In the genomic region with DNA sequence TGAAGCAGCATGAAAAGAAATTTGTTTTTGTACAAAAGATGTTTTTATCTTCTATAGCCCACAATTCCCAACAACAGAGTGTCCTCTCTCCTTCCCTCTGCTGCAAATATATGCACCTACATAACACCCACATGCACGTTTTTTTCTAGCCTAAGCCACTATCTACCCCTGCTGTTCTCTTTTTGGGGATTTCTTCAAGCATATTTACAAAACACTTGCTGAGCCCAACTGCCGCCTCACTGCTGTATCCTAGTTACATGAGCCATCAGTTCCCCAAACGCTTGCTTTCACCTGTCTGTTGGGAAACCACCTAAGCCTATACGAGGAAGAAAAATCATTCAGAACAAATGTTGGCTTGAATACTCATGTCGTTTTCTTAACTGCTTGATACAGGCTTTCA, we compare ENCODE assay signal across 9 cellular contexts.
DNase-seq lines count a peak whose midpoint lies in the region; ATAC-seq, FAIRE-seq and TF ChIP-seq lines count a peak whose summit lies in the region.
"Had no signal": no experiment of that assay in that cellular context is flagged by ENCODE, and none has a peak within 500 bp of the region (broad histone marks: within the 10 kb centered on the region; RNA-seq: fewer than 3 reads in every experiment).

No MANE protein-coding gene starts in this region.

- in situ Hi-C loops in HepG2 (cut with HindIII; ENCODE audit: extremely low pct_ligation_motif_present, low pct_unique_long_range_greater_than_20kb) = no loop called here

- no peak for TF ChIP-seq RAD21 in HepG2 (CRISPR knock-in tag; IDR thresholded peaks at IDR 0.05)

- no peak overlapping the region for H3K4me2 ChIP-seq in HepG2 (ENCODE audit: low read depth, low read length)

- H3K79me2 ChIP-seq in HepG2 (ENCODE audit: insufficient read depth, low read length) = no peaks in the 10 kb centered on the region

- H3K9ac ChIP-seq in HepG2 (ENCODE audit: insufficient read depth, low read depth, low read length) = no peak overlapping the region

- DNase-seq in right lobe of liver = no peak
- no peak for DNase-seq in HepG2 (ENCODE audit: low spot score)
- DNase-seq in NCI-H2107 (lab: John Stamatoyannopoulos, UW) = peak; percentile 10
- DNase-seq in occipital lobe (lab: John Stamatoyannopoulos, UW) = no peak
- DNase-seq in stimulated activated CD4-positive, alpha-beta T cell treated with anti-CD3 and anti-CD28 coated beads, Interleukin-12 subunit alpha, Interleukin-12 subunit beta, amount 100 ng/mL, for 4 hours = no peak
- DNase-seq in head of caudate nucleus = no peak
- no peak for DNase-seq in NCI-H526 (lab: John Stamatoyannopoulos, UW)
- DNase-seq: IMR-90 had no signal

- TF ChIP-seq EP300 in HepG2 (IDR thresholded peaks at IDR 0.05; ENCODE audit: low read depth in 2 of 2, low read length in 2 of 2) (no peak), HepG2 (CRISPR knock-in tag; IDR thresholded peaks at IDR 0.05; ENCODE audit: borderline replicate concordance) (no peak)

- H3K9me3 ChIP-seq in right lobe of liver (no peaks in the 10 kb centered on the region), HepG2 (ENCODE audit: low read length) (no peaks in the 10 kb centered on the region)

- H3K27ac ChIP-seq in right lobe of liver (peak overlapping the region in 2 of 3 donors; percentile 30 to 91), HepG2 (ENCODE audit: extremely low read length, insufficient read depth, low read length) (no peak overlapping the region)

- CTCF ChIA-PET in HepG2 (lab: Yijun Ruan, JAX; ENCODE audit: low intra/inter-chr PET ratio, low total read pairs) = no interaction called here

- H3K36me3 ChIP-seq in right lobe of liver (peaks cover 0 to 25% (median 15%) of the 10 kb centered on the region in 4 donors), HepG2 (replicated peaks in 1 of 2; ENCODE audit: control insufficient read depth in 1 of 2, insufficient read depth in 2 of 2, low read length in 2 of 2) (no peaks in the 10 kb centered on the region)

- H3K27me3 ChIP-seq in right lobe of liver (no peaks in the 10 kb centered on the region), HepG2 (ENCODE audit: control insufficient read depth in 1 of 2, insufficient read depth in 2 of 2, low read length in 2 of 2) (no peaks in the 10 kb centered on the region)

- H3K4me3 ChIP-seq in right lobe of liver = no peak overlapping the region
- no peak overlapping the region for H3K4me3 ChIP-seq in HepG2 (replicated peaks in 1 of 3; ENCODE audit: insufficient read depth in 1 of 3, low read depth in 2 of 3, low read length in 3 of 3)

- intact Hi-C loops in right lobe of liver (cut with DNase I) (no loop called here), HepG2 (cut with micrococcal nuclease; ENCODE audit: unreplicated experiment) (no loop called here), head of caudate nucleus (cut with DNase I) (no loop called here)

- FAIRE-seq in HepG2 (lab: Jason Lieb, UNC) = no peak

- 19% methylated on average over 5 of the region's 5 CpGs for WGBS in right lobe of liver (ENCODE audit: insufficient coverage, low coverage, low lambda C conversion rate, missing lambda C conversion rate)
- 62% methylated on average over 5 of the region's 5 CpGs for WGBS in HepG2 (ENCODE audit: low lambda C conversion rate)

- BruUV-seq in HepG2 (replicated peaks; lab: Mats Ljungman, UMichigan) = no TSS peak

- TF ChIP-seq CTCF in right lobe of liver (IDR thresholded peaks at IDR 0.05) = no peak
- no peak for TF ChIP-seq CTCF in HepG2 (CRISPR knock-in tag; IDR thresholded peaks at IDR 0.05)

- no peak overlapping the region for H2AFZ ChIP-seq in HepG2 (ENCODE audit: low read length)

- ATAC-seq in right lobe of liver (peak; percentile 4 to 59 (median 26)), HepG2 (no peak), HG02623 (IDR thresholded peaks at IDR 0.05; ENCODE audit: unreplicated experiment) (peak; percentile 72)

- no peaks in the 10 kb centered on the region for H4K20me1 ChIP-seq in HepG2 (ENCODE audit: insufficient read depth, low read length)

- TF ChIP-seq POLR2A in right lobe of liver (IDR thresholded peaks at IDR 0.05) (no peak), HepG2 (IDR thresholded peaks at IDR 0.05; ENCODE audit: insufficient read depth in 1 of 2, low read depth in 2 of 2, low read length in 2 of 2) (no peak)

- POLR2A ChIA-PET in HepG2 (lab: Yijun Ruan, JAX) = no interaction called here

- H3K4me1 ChIP-seq in right lobe of liver = peaks cover 0 to 49% (median 7%) of the 10 kb centered on the region in 4 donors
- peaks cover 20% of the 10 kb centered on the region for H3K4me1 ChIP-seq in HepG2 (ENCODE audit: insufficient read depth, low read length)

TF ChIP-seq in HepG2, 621 proteins besides CTCF, POLR2A, EP300 and RAD21:
- TF ChIP-seq, protein P1, sequence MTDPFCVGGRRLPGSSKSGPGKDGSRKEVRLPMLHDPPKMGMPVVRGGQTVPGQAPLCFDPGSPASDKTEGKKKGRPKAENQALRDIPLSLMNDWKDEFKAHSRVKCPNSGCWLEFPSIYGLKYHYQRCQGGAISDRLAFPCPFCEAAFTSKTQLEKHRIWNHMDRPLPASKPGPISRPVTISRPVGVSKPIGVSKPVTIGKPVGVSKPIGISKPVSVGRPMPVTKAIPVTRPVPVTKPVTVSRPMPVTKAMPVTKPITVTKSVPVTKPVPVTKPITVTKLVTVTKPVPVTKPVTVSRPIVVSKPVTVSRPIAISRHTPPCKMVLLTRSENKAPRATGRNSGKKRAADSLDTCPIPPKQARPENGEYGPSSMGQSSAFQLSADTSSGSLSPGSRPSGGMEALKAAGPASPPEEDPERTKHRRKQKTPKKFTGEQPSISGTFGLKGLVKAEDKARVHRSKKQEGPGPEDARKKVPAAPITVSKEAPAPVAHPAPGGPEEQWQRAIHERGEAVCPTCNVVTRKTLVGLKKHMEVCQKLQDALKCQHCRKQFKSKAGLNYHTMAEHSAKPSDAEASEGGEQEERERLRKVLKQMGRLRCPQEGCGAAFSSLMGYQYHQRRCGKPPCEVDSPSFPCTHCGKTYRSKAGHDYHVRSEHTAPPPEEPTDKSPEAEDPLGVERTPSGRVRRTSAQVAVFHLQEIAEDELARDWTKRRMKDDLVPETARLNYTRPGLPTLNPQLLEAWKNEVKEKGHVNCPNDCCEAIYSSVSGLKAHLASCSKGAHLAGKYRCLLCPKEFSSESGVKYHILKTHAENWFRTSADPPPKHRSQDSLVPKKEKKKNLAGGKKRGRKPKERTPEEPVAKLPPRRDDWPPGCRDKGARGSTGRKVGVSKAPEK (CRISPR knock-in tag; IDR thresholded peaks at IDR 0.05; ENCODE audit: borderline replicate concordance) = no peak
- TF ChIP-seq ELF1 (CRISPR knock-in tag; IDR thresholded peaks at IDR 0.05) = no peak
- TF ChIP-seq ZNF207 (IDR thresholded peaks at IDR 0.05; ENCODE audit: borderline replicate concordance) = no peak
- TF ChIP-seq, protein P2, sequence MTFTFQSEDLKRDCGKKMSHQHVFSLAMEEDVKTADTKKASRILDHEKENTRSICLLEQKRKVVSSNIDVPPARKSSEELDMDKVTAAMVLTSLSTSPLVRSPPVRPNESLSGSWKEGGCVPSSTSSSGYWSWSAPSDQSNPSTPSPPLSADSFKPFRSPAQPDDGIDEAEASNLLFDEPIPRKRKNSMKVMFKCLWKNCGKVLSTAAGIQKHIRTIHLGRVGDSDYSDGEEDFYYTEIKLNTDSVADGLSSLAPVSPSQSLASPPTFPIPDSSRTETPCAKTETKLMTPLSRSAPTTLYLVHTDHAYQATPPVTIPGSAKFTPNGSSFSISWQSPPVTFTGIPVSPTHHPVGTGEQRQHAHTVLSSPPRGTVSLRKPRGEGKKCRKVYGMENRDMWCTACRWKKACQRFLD (CRISPR knock-in tag; IDR thresholded peaks at IDR 0.05; ENCODE audit: borderline replicate concordance) = no peak
- no peak for TF ChIP-seq SOX5 (CRISPR knock-in tag; IDR thresholded peaks at IDR 0.05; ENCODE audit: borderline replicate concordance)
